Comparison of ENCODE assay signal across 8 cellular contexts in genomic region chr1:148013177-148014144, GRCh38.
DNase-seq lines count a peak whose midpoint lies in the region; ATAC-seq and TF ChIP-seq lines count a peak whose summit lies in the region.
"Not testable (repeated sequence)": the region's sequence is repeated elsewhere in the genome, so short reads cannot be mapped to it uniquely, and the experiment has no call there.

No MANE protein-coding gene starts in this region.

- not testable (repeated sequence) for H3K27ac ChIP-seq in HUES64 (ENCODE audit: low read depth, low read length); naive thymus-derived CD4-positive, alpha-beta T cell (ENCODE audit: low read depth, low read length); smooth muscle cell (ENCODE audit: low read depth)

- H3K79me2 ChIP-seq in smooth muscle cell (ENCODE audit: low read depth): not testable (repeated sequence)

- H2AFZ ChIP-seq in smooth muscle cell (ENCODE audit: low read depth): not testable (repeated sequence)

- CTCF ChIA-PET in naive thymus-derived CD4-positive, alpha-beta T cell (lab: Charles Lee): not testable (repeated sequence)

- H3K9ac ChIP-seq in HUES64 (ENCODE audit: low read depth, low read length); smooth muscle cell (ENCODE audit: low read depth): not testable (repeated sequence)

- H3K4me1 Mint-ChIP-seq in immature natural killer cell: peaks cover 7 to 16% of the 10 kb centered on the region in 2 donors
- H3K4me1 Mint-ChIP-seq in naive thymus-derived CD4-positive, alpha-beta T cell: peaks cover 0 to 24% (median 11%) of the 10 kb centered on the region in 7 donors

- not testable (repeated sequence) for H3K9me3 ChIP-seq in HUES64 (ENCODE audit: insufficient read depth, low read depth, low read length); naive thymus-derived CD4-positive, alpha-beta T cell (ENCODE audit: control insufficient read depth in 2 of 3, low read length in 3 of 3); smooth muscle cell (replicated peaks; ENCODE audit: low read depth)

- peak in 1 of 2 donors; percentile 32 for ATAC-seq in left cardiac atrium
- ATAC-seq in naive thymus-derived CD4-positive, alpha-beta T cell: not testable (repeated sequence)

- intact Hi-C loops in left cardiac atrium (cut with DNase I); naive thymus-derived CD4-positive, alpha-beta T cell (cut with micrococcal nuclease): not testable (repeated sequence)

- not testable (repeated sequence) for H3F3A ChIP-seq in smooth muscle cell (ENCODE audit: low read depth)

- not testable (repeated sequence) for H3K36me3 Mint-ChIP-seq in immature natural killer cell; naive thymus-derived CD4-positive, alpha-beta T cell

- peaks cover 14% of the 10 kb centered on the region for H3K4me1 ChIP-seq in HUES64 (ENCODE audit: insufficient read depth, low read length)
- H3K4me1 ChIP-seq in naive thymus-derived CD4-positive, alpha-beta T cell (ENCODE audit: control insufficient read depth in 2 of 2, insufficient read depth in 2 of 2, low read length in 2 of 2); smooth muscle cell (ENCODE audit: low read depth): not testable (repeated sequence)

- H3K9me3 Mint-ChIP-seq in immature natural killer cell; naive thymus-derived CD4-positive, alpha-beta T cell: not testable (repeated sequence)

- DNase-seq in COLO829 (ENCODE audit: low spot score) (peak; percentile 0), cerebellar cortex (ENCODE audit: low spot score) (peak; percentile 16), left cardiac atrium (peak; percentile 17)
- DNase-seq in activated T-cell treated with anti-CD3 and anti-CD28 coated beads, Interleukin-2, amount 50 U/mL, for 48 hours: peak; percentile 20 to 23
- DNase-seq in immature natural killer cell; naive thymus-derived CD4-positive, alpha-beta T cell; smooth muscle cell (lab: John Stamatoyannopoulos, UW; ENCODE audit: unreplicated experiment): not testable (repeated sequence)

- H4K20me1 ChIP-seq in smooth muscle cell (ENCODE audit: low read depth): not testable (repeated sequence)

- H3K4me2 ChIP-seq in smooth muscle cell: peak overlapping the region; percentile 78

- peak overlapping the region; percentile 7 to 60 (median 57) for H3K4me3 Mint-ChIP-seq in immature natural killer cell
- H3K4me3 Mint-ChIP-seq in naive thymus-derived CD4-positive, alpha-beta T cell: peak overlapping the region in 7 of 10 donors; percentile 8 to 82 (median 56)

- peaks cover 5 to 13% (median 6%) of the 10 kb centered on the region in 3 donors for H3K27me3 Mint-ChIP-seq in immature natural killer cell (ENCODE audit: low read depth in 3 of 3)
- peaks cover 20 to 45% (median 27%) of the 10 kb centered on the region in 5 donors for H3K27me3 Mint-ChIP-seq in naive thymus-derived CD4-positive, alpha-beta T cell

- not testable (repeated sequence) for H3K27ac Mint-ChIP-seq in immature natural killer cell; naive thymus-derived CD4-positive, alpha-beta T cell

- POLR2A ChIA-PET in naive thymus-derived CD4-positive, alpha-beta T cell (lab: Charles Lee): not testable (repeated sequence)

- peak overlapping the region; percentile 57 for H3K4me3 ChIP-seq in HUES64 (ENCODE audit: low read length)
- not testable (repeated sequence) for H3K4me3 ChIP-seq in naive thymus-derived CD4-positive, alpha-beta T cell (ENCODE audit: low read length); smooth muscle cell

- H3K27me3 ChIP-seq in HUES64 (ENCODE audit: insufficient read depth, low read length): peaks cover 38% of the 10 kb centered on the region
- not testable (repeated sequence) for H3K27me3 ChIP-seq in naive thymus-derived CD4-positive, alpha-beta T cell (ENCODE audit: control insufficient read depth in 2 of 2, insufficient read depth in 2 of 2, low read length in 2 of 2)
- peaks cover 34% of the 10 kb centered on the region for H3K27me3 ChIP-seq in smooth muscle cell (ENCODE audit: low read depth)

- WGBS in HUES64: 55% methylated on average over 33 of the region's 48 CpGs
- 44% methylated on average over 39 of the region's 48 CpGs for WGBS in smooth muscle cell (ENCODE audit: low lambda C conversion rate)

- TF ChIP-seq CTCF in smooth muscle cell (IDR thresholded peaks at IDR 0.05; ENCODE audit: borderline replicate concordance, insufficient read depth, poor library complexity, severe bottlenecking): not testable (repeated sequence)

- not testable (repeated sequence) for H3K36me3 ChIP-seq in HUES64 (ENCODE audit: insufficient read depth, low read length); naive thymus-derived CD4-positive, alpha-beta T cell (ENCODE audit: control insufficient read depth in 2 of 3, insufficient read depth in 3 of 3, low read length in 3 of 3); smooth muscle cell (ENCODE audit: low read depth)
